In the genomic region with DNA sequence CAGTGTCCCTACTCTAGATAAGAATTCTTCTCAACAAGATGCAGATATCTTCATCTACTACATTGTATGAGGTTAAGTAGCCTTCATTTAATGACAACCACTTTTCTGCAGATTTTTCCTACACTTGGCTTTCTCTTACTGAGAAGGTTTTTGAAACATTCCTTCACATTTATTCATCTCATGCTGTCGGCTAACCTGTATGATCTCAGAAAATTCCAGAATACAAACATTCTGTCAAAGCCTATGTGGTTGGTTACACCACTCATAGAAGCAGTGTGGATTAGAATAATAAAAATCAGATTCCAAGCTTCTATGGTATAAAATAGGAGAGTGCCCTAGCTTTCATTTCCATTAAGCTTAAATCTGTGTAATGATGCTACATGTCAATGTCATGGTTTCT, we compare ENCODE assay signal across 17 cellular contexts.
"Had no signal": no experiment of that assay in that cellular context is flagged by ENCODE, and none has a peak within 500 bp of the region (broad histone marks: within the 10 kb centered on the region; RNA-seq: fewer than 3 reads in every experiment).

No MANE protein-coding gene starts in this region.

- H3K4me1 ChIP-seq: ascending aorta, left ventricle myocardium inferior had no signal

- ATAC-seq: activated CD8-positive, alpha-beta memory T cell treated with anti-CD3 and anti-CD28 coated beads, Interleukin-2, amount 10 ng/mL, durations not matched to agents 7 days and 5 days; activated CD8-positive, alpha-beta T cell treated with anti-CD3 and anti-CD28 coated beads for 36 hours; naive thymus-derived CD8-positive, alpha-beta T cell; stimulated activated naive CD8-positive, alpha-beta T cell treated with anti-CD3 and anti-CD28 coated beads, Interleukin-15, amount 100 ng/mL, for 72 hours had no signal

- DNase-seq: activated CD4-positive, alpha-beta T cell treated with anti-CD3 and anti-CD28 coated beads, Interleukin-2, amount 10 ng/mL, durations not matched to agents 7 days and 5 days; activated CD4-positive, CD25-positive, alpha-beta regulatory T cell treated with anti-CD3 and anti-CD28 coated beads, Interleukin-2, amount 50 U/mL, for 72 hours; activated CD8-positive, alpha-beta memory T cell treated with anti-CD3 and anti-CD28 coated beads, Interleukin-2, amount 10 ng/mL, durations not matched to agents 7 days and 5 days; activated CD8-positive, alpha-beta T cell treated with anti-CD3 and anti-CD28 coated beads for 36 hours; activated gamma-delta T cell; activated T-cell treated with anti-CD3 and anti-CD28 coated beads for 4 hours; effector CD4-positive, alpha-beta T cell; kidney; left ventricle myocardium inferior; naive thymus-derived CD8-positive, alpha-beta T cell; ovary; stimulated activated CD4-positive, alpha-beta T cell treated with anti-CD3 and anti-CD28 coated beads, Interleukin-4, amount 100 ng/mL, for 4 hours; stimulated activated naive CD8-positive, alpha-beta T cell treated with anti-CD3 and anti-CD28 coated beads, Interleukin-15, amount 100 ng/mL, for 72 hours; tibial artery had no signal

- H3K4me3 ChIP-seq: ascending aorta, cardiac muscle cell, left ventricle myocardium inferior, ovary, prostate gland, tibial artery had no signal

- H3K36me3 ChIP-seq: ascending aorta, cardiac muscle cell, left ventricle myocardium inferior, ovary, prostate gland, tibial artery had no signal

- H3K9me3 ChIP-seq: ascending aorta, left ventricle myocardium inferior, ovary, prostate gland, tibial artery had no signal

- H3K27me3 ChIP-seq: ascending aorta, cardiac muscle cell, ovary, tibial artery had no signal

- H3K27ac ChIP-seq: ascending aorta, cardiac muscle cell, left ventricle myocardium inferior, ovary, prostate gland, tibial artery had no signal

- FAIRE-seq: kidney had no signal
